In the genomic region with DNA sequence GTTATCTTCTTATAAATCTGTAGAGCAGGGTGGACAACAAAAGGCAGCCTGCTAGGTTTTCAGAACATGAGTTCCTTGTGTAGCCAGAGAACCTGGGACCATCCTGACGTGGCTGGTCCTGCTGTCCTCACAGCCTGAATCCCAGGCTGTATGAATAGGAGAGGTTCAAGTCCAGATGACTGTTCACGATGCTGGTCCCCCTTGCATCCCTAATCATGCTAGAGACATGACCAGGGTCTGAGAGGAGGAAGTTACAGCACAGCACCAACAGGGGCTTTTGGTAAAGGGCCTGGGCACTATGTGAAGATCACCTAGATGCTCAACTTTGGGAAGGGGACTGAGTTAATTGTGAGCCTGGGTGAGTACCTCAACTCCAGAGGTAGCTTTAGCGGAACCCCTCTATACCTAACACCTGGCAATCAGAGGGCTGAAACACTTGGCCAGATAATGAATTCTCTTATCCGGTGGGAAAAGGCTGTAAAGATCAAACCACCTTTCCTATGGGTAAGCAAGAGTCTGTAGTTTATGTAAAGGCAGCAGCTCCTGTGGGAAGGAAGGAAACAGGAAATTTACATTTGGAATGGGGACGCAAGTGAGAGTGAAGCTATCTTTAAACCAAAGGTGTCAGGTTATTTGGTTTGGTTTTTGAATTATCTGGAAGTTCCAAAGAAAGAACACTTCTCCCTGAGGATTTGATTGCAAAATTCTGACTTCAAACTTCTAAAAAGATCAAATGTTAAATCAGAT, we compare ENCODE assay signal across 16 cellular contexts.
DNase-seq lines count a peak whose midpoint lies in the region; ATAC-seq and TF ChIP-seq lines count a peak whose summit lies in the region.
"Had no signal": no experiment of that assay in that cellular context is flagged by ENCODE, and none has a peak within 500 bp of the region (broad histone marks: within the 10 kb centered on the region; RNA-seq: fewer than 3 reads in every experiment).

No MANE protein-coding gene starts in this region.

- no peak overlapping the region for H2AFZ ChIP-seq in OCI-LY1 (ENCODE audit: low read length)

- no peak for ATAC-seq in SK-N-SH treated with all-trans-retinoic acid at 6 μM for 48 hours
- ATAC-seq: sciatic nerve had no signal

- H3K27me3 Mint-ChIP-seq in immature natural killer cell (ENCODE audit: low read depth in 3 of 3) = peaks cover 0 to 2% (median 0%) of the 10 kb centered on the region in 3 donors

- BruUV-seq in A673 (replicated peaks; lab: Mats Ljungman, UMichigan) = no TSS peak

- DNase-seq in A673 (ENCODE audit: low spot score) (no peak), immature natural killer cell (no peak), COR-L47 (lab: John Stamatoyannopoulos, UW) (no peak)
- no peak for DNase-seq in effector CD8-positive, alpha-beta T cell (lab: John Stamatoyannopoulos, UW)
- DNase-seq: activated CD4-positive, alpha-beta T cell treated with anti-CD3 and anti-CD28 coated beads for 1 hour; anterior cingulate cortex; DMS79 treated with DMSO at 0.1 percent for 48 hours; hypothalamus; NCI-H1105; NCI-H748 treated with DMSO at 0.1 percent for 48 hours; testis had no signal

- TF ChIP-seq CTCF in A673 (conservative IDR thresholded peaks at IDR 0.05; ENCODE audit: low read depth, low read length) (no peak), OCI-LY1 (IDR thresholded peaks at IDR 0.05; ENCODE audit: low read length) (0 out of 2 replicates have a peak, but pooled peaks have one; percentile 3)

- POLR2A ChIA-PET in A673 (lab: Charles Lee; ENCODE audit: low non-redundant PET) = interaction anchor here (0.6 kb wide), 2 partner anchors 29 to 32 kb away, joined by 3 to 4 read pairs; no protein-coding TSS in a partner anchor

- peak overlapping the region; percentile 80 for H3K27ac ChIP-seq in A673 (ENCODE audit: low read depth, low read length, poor library complexity, severe bottlenecking)
- peak overlapping the region in 9 of 11 experiments; percentile 38 to 98 (median 89); a peak in 18 of 22 replicates for H3K27ac ChIP-seq in BLaER1 treated with 17β-estradiol and CSF1 and Interleukin-3, amounts not matched to agents 10 nM and 100 nM
- peak overlapping the region; percentile 98 for H3K27ac ChIP-seq in OCI-LY1 (ENCODE audit: low read depth, low read length, poor library complexity, severe bottlenecking)
- H3K27ac ChIP-seq: C4-2B, testis had no signal

- peak overlapping the region; percentile 94 to 99 (median 98) for H3K27ac Mint-ChIP-seq in immature natural killer cell

- peak overlapping the region in 10 of 11 experiments; percentile 35 to 92 (median 76); a peak in 19 of 22 replicates for H3K4me2 ChIP-seq in BLaER1 treated with 17β-estradiol and CSF1 and Interleukin-3, amounts not matched to agents 10 nM and 100 nM
- H3K4me2 ChIP-seq in OCI-LY1 (ENCODE audit: low read length) = peak overlapping the region; percentile 50

- H3K9ac ChIP-seq in BLaER1 treated with 17β-estradiol and CSF1 and Interleukin-3, amounts not matched to agents 10 nM and 100 nM = peak overlapping the region in 8 of 11 experiments; percentile 63 to 92 (median 83); a peak in 17 of 22 replicates
- H3K9ac ChIP-seq in OCI-LY1 (ENCODE audit: low read length) = peak overlapping the region; percentile 75

- H4K20me1 ChIP-seq in BLaER1 treated with 17β-estradiol and CSF1 and Interleukin-3, amounts not matched to agents 10 nM and 100 nM = no peaks in the 10 kb centered on the region
- no peaks in the 10 kb centered on the region for H4K20me1 ChIP-seq in OCI-LY1 (ENCODE audit: insufficient read depth, low read length)

- peaks cover 99 to 100% of the 10 kb centered on the region in 2 donors for H3K4me1 Mint-ChIP-seq in immature natural killer cell

- H3K36me3 Mint-ChIP-seq in immature natural killer cell = peaks cover 0 to 9% (median 0%) of the 10 kb centered on the region in 3 donors

- CTCF ChIA-PET in A673 (lab: Charles Lee) = no interaction called here

- intact Hi-C loops in A673 (cut with micrococcal nuclease; ENCODE audit: unreplicated experiment) = loop anchor here (10.0 kb wide), 3 partner anchors 251 to 379 kb away; a partner anchor contains a TSS

- H3K79me2 ChIP-seq in OCI-LY1 (ENCODE audit: insufficient read depth, low read length) = no peaks in the 10 kb centered on the region

- H3K9me3 ChIP-seq in A673 (ENCODE audit: low read depth, low read length, poor library complexity, severe bottlenecking) = no peaks in the 10 kb centered on the region
- H3K9me3 ChIP-seq in BLaER1 treated with 17β-estradiol and CSF1 and Interleukin-3, amounts not matched to agents 10 nM and 100 nM (replicated peaks in 1 of 11) = no peaks in the 10 kb centered on the region
- H3K9me3 ChIP-seq in OCI-LY1 (ENCODE audit: low read length) = no peaks in the 10 kb centered on the region
- H3K9me3 ChIP-seq: testis had no signal

- H3K4me3 ChIP-seq in A673 (ENCODE audit: low read depth, low read length, poor library complexity, severe bottlenecking) = no peak overlapping the region
- H3K4me3 ChIP-seq in BLaER1 treated with 17β-estradiol and CSF1 and Interleukin-3, amounts not matched to agents 10 nM and 100 nM = peak overlapping the region in 7 of 10 experiments; percentile 29 to 74 (median 58); a peak in 14 of 20 replicates
- peak overlapping the region; percentile 14 for H3K4me3 ChIP-seq in OCI-LY1 (ENCODE audit: low read depth, low read length, poor library complexity, severe bottlenecking)
- H3K4me3 ChIP-seq: testis had no signal

- peak overlapping the region; percentile 74 to 93 (median 85) for H3K4me3 Mint-ChIP-seq in immature natural killer cell

- H3K4me1 ChIP-seq in A673 (ENCODE audit: insufficient read depth, low read length, poor library complexity, severe bottlenecking) (peaks cover 98% of the 10 kb centered on the region), OCI-LY1 (ENCODE audit: insufficient read depth, low read length, severe bottlenecking) (peaks cover 100% of the 10 kb centered on the region)
- peaks cover 41 to 96% (median 81%) of the 10 kb centered on the region in 10 experiments for H3K4me1 ChIP-seq in BLaER1 treated with 17β-estradiol and CSF1 and Interleukin-3, amounts not matched to agents 10 nM and 100 nM

- no peaks in the 10 kb centered on the region for H3K9me3 Mint-ChIP-seq in immature natural killer cell

- no peaks in the 10 kb centered on the region for H3K9me2 ChIP-seq in OCI-LY1 (ENCODE audit: low read depth, low read length)

- H3F3A ChIP-seq in OCI-LY1 (ENCODE audit: insufficient read depth, low read length) = peaks cover 9% of the 10 kb centered on the region; the same call in 1 of the 2 replicates

- no peaks in the 10 kb centered on the region for H3K27me3 ChIP-seq in A673 (replicated peaks; ENCODE audit: insufficient read depth, low read depth, low read length, poor library complexity)
- H3K27me3 ChIP-seq in BLaER1 treated with 17β-estradiol and CSF1 and Interleukin-3, amounts not matched to agents 10 nM and 100 nM = no peaks in the 10 kb centered on the region
- H3K27me3 ChIP-seq in OCI-LY1 (ENCODE audit: insufficient read depth, low read length) = no peaks in the 10 kb centered on the region
- H3K27me3 ChIP-seq: testis had no signal

- H3K36me3 ChIP-seq in A673 (ENCODE audit: insufficient read depth, low read length, poor library complexity, severe bottlenecking) (no peaks in the 10 kb centered on the region), OCI-LY1 (ENCODE audit: insufficient read depth, low read length) (no peaks in the 10 kb centered on the region)
- peaks cover 0 to 18% (median 0%) of the 10 kb centered on the region in 11 experiments; a peak in 1 of 22 replicates for H3K36me3 ChIP-seq in BLaER1 treated with 17β-estradiol and CSF1 and Interleukin-3, amounts not matched to agents 10 nM and 100 nM

TF ChIP-seq in SK-N-SH treated with all-trans-retinoic acid at 6 μM for 48 hours, 23 proteins besides CTCF, POLR2A, EP300 and RAD21 (continues in another document):
- TF ChIP-seq, protein P1, sequence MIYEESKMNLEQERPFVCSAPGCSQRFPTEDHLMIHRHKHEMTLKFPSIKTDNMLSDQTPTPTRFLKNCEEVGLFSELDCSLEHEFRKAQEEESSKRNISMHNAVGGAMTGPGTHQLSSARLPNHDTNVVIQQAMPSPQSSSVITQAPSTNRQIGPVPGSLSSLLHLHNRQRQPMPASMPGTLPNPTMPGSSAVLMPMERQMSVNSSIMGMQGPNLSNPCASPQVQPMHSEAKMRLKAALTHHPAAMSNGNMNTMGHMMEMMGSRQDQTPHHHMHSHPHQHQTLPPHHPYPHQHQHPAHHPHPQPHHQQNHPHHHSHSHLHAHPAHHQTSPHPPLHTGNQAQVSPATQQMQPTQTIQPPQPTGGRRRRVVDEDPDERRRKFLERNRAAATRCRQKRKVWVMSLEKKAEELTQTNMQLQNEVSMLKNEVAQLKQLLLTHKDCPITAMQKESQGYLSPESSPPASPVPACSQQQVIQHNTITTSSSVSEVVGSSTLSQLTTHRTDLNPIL (CRISPR knock-in tag; IDR thresholded peaks at IDR 0.05; ENCODE audit: low read depth) = no peak
- TF ChIP-seq TOX (CRISPR knock-in tag; IDR thresholded peaks at IDR 0.05; ENCODE audit: borderline replicate concordance) (no peak), PPARA (CRISPR knock-in tag; IDR thresholded peaks at IDR 0.05; ENCODE audit: borderline replicate concordance) (no peak), ZNF8 (CRISPR knock-in tag; IDR thresholded peaks at IDR 0.05) (no peak), ZNF565 (CRISPR knock-in tag; conservative IDR thresholded peaks at IDR 0.05; ENCODE audit: low read depth) (no peak), RARB (CRISPR knock-in tag; IDR thresholded peaks at IDR 0.05) (no peak), BACH2 (CRISPR knock-in tag; IDR thresholded peaks at IDR 0.05; ENCODE audit: borderline replicate concordance) (no peak), SNAI2 (CRISPR knock-in tag; IDR thresholded peaks at IDR 0.05) (no peak), ZFP30 (CRISPR knock-in tag; IDR thresholded peaks at IDR 0.05) (no peak), ZC3H10 (CRISPR knock-in tag; IDR thresholded peaks at IDR 0.05) (no peak)
- TF ChIP-seq, protein P2, sequence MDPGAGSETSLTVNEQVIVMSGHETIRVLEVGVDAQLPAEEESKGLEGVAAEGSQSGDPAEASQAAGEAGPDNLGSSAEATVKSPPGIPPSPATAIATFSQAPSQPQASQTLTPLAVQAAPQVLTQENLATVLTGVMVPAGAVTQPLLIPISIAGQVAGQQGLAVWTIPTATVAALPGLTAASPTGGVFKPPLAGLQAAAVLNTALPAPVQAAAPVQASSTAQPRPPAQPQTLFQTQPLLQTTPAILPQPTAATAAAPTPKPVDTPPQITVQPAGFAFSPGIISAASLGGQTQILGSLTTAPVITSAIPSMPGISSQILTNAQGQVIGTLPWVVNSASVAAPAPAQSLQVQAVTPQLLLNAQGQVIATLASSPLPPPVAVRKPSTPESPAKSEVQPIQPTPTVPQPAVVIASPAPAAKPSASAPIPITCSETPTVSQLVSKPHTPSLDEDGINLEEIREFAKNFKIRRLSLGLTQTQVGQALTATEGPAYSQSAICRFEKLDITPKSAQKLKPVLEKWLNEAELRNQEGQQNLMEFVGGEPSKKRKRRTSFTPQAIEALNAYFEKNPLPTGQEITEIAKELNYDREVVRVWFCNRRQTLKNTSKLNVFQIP (CRISPR knock-in tag; IDR thresholded peaks at IDR 0.05; ENCODE audit: borderline replicate concordance, low read depth) = no peak
